Comparison of ENCODE assay signal across 9 cellular contexts in genomic region chr6:24883618-24884017, GRCh38. TPM values are rescaled to one million over a fixed set of nuclear protein-coding genes. Genes with fewer than 3 reads are reported as not detected.
DNase-seq lines count a peak whose midpoint lies in the region; ATAC-seq, FAIRE-seq and TF ChIP-seq lines count a peak whose summit lies in the region.
"Had no signal": no experiment of that assay in that cellular context is flagged by ENCODE, and none has a peak within 500 bp of the region (broad histone marks: within the 10 kb centered on the region; RNA-seq: fewer than 3 reads in every experiment).

No MANE protein-coding gene starts in this region.

- H3K27me3 ChIP-seq in K562 (ENCODE audit: control insufficient read depth in 2 of 2, insufficient read depth in 2 of 2, low read length in 2 of 2) (peaks cover 10 to 17% of the 10 kb centered on the region in 2 experiments; a peak in 4 of 5 replicates), pancreas (no peaks in the 10 kb centered on the region)

- H4K20me1 ChIP-seq in K562 (replicated peaks; ENCODE audit: control insufficient read depth, insufficient read depth, low read length), result no peaks in the 10 kb centered on the region

- BruUV-seq in K562 (replicated peaks; lab: Mats Ljungman, UMichigan), result no TSS peak

- no peak for TF ChIP-seq EP300 in K562 (IDR thresholded peaks at IDR 0.05; ENCODE audit: low read length)

- H3K4me2 ChIP-seq in K562 (ENCODE audit: insufficient read depth, low read length), result no peak overlapping the region

- H3K9me1 ChIP-seq in K562 (ENCODE audit: control insufficient read depth, insufficient read depth, low read length), result no peaks in the 10 kb centered on the region

- H3K4me1 ChIP-seq in K562 (replicated peaks in 1 of 2; ENCODE audit: control insufficient read depth in 2 of 2, insufficient read depth in 2 of 2, low read length in 2 of 2) (no peaks in the 10 kb centered on the region), pancreas (no peaks in the 10 kb centered on the region)

- no peak for TF ChIP-seq POLR2A in K562 (conservative IDR thresholded peaks at IDR 0.05)

- H2AFZ ChIP-seq in K562 (ENCODE audit: low read depth, low read length), result no peak overlapping the region

- H3K36me3 ChIP-seq in K562 (ENCODE audit: control insufficient read depth, insufficient read depth, low read length), result no peaks in the 10 kb centered on the region
- no peaks in the 10 kb centered on the region for H3K36me3 ChIP-seq in pancreas

- 0% methylated on average over 5 of the region's 5 CpGs for WGBS in K562 (ENCODE audit: insufficient coverage, low coverage, missing lambda C conversion rate)
- WGBS in pancreas, 2 donors, result 77 to 85% methylated on average over 5 of the region's 5 CpGs

- H3K9ac ChIP-seq in K562 (ENCODE audit: insufficient read depth in 1 of 2, low read depth in 2 of 2, low read length in 2 of 2), result no peak overlapping the region

- H3K9me3 ChIP-seq in K562 (replicated peaks; ENCODE audit: control insufficient read depth, insufficient read depth, low read depth, low read length) (no peaks in the 10 kb centered on the region), pancreas (no peaks in the 10 kb centered on the region)

- H3K27ac ChIP-seq in K562 (ENCODE audit: extremely low read depth, low read depth, low read length), result no peak overlapping the region
- H3K27ac ChIP-seq in pancreas, result no peak overlapping the region

- POLR2A ChIA-PET in K562 (lab: Yijun Ruan, JAX), result interaction anchor here (0.6 to 1.7 kb wide), 5 partner anchors 11 to 104 kb away, joined by 3 to 5 read pairs (median 4); no protein-coding TSS in a partner anchor

- TF ChIP-seq RAD21 in K562 (CRISPR knock-in tag; conservative IDR thresholded peaks at IDR 0.05 in 1 of 2, IDR thresholded peaks at IDR 0.05 in 1 of 2), result no peak

- H3K79me2 ChIP-seq in K562 (ENCODE audit: control insufficient read depth, insufficient read depth, low read length), result no peaks in the 10 kb centered on the region

- DNase-seq in AG10803 (ENCODE audit: low read depth) (peak; percentile 51), K562 (ENCODE audit: extremely low read depth in 1 of 4, low spot score in 3 of 4) (no peak), 8988T (no peak), ureter (ENCODE audit: low spot score) (no peak), pancreas (no peak), RCC 7860 (ENCODE audit: low spot score) (no peak)

- FAIRE-seq in K562 (lab: Jason Lieb, UNC) (no peak), pancreas (lab: Jason Lieb, UNC) (no peak), RCC 7860 (lab: Jason Lieb, UNC) (no peak)
- FAIRE-seq: keratinocyte had no signal

- CTCF ChIA-PET in K562 (lab: Yijun Ruan, JAX; ENCODE audit: low intra/inter-chr PET ratio), result no interaction called here

- intact Hi-C loops in K562 (cut with micrococcal nuclease), result no loop called here
- intact Hi-C loops in pancreas (cut with DNase I), result no loop called here

- H3K4me3 ChIP-seq in AG10803 (ENCODE audit: low read length) (no peak overlapping the region), K562 (no peak overlapping the region), pancreas (no peak overlapping the region)

- in situ Hi-C loops in K562 (cut with MboI), result no loop called here

- no peak for TF ChIP-seq CTCF in AG10803 (conservative IDR thresholded peaks at IDR 0.05; ENCODE audit: low read length)
- no peak for TF ChIP-seq CTCF in K562 (IDR thresholded peaks at IDR 0.05 in 2 of 3, conservative IDR thresholded peaks at IDR 0.05 in 1 of 3; ENCODE audit: insufficient read depth in 2 of 3, low read depth in 1 of 3, low read length in 3 of 3)
- TF ChIP-seq CTCF in pancreas (IDR thresholded peaks at IDR 0.05), result no peak

- ATAC-seq in GM19397 (IDR thresholded peaks at IDR 0.05; ENCODE audit: unreplicated experiment) (peak; percentile 52), HG03571 (IDR thresholded peaks at IDR 0.05; ENCODE audit: unreplicated experiment) (peak; percentile 65), K562 (no peak), pancreas (no peak)

TF ChIP-seq in K562, 482 proteins besides CTCF, POLR2A, EP300 and RAD21:
- TF ChIP-seq KDM1A (IDR thresholded peaks at IDR 0.05) (peak; percentile 16 to 30; a peak in 1 of 4 replicates), ZNF57 (CRISPR knock-in tag; IDR thresholded peaks at IDR 0.05) (no peak), STAG1 (CRISPR knock-in tag; IDR thresholded peaks at IDR 0.05; ENCODE audit: borderline replicate concordance) (no peak), ZBTB17 (CRISPR knock-in tag; IDR thresholded peaks at IDR 0.05) (no peak), ZNF717 (CRISPR knock-in tag; IDR thresholded peaks at IDR 0.05) (no peak)

RNA-seq across cellular contexts. Expression of gene RIPOR2, which starts 52.1 kb away (rescaled TPM):
- not detected in 2 replicates for total RNA-seq in K562 (2011; cell fraction: chromatin; rRNA removed; ENCODE audit: low replicate concordance)
- not detected in 2 replicates for total RNA-seq in K562 (2011; cell fraction: nucleolus; rRNA removed)
- total RNA-seq in K562 (2011; cell fraction: nucleoplasm; rRNA removed), result not detected in 2 replicates
- total RNA-seq in K562 (2014; rRNA removed), result 0.33 TPM in 1 of 2 replicates, not detected in the other
- 0.29 and 0.32 TPM in 2 replicates for total RNA-seq in K562 (2014; rRNA removed; fragmentation: Illumina TruSeq; extraction: Trizol)
- total RNA-seq in K562 (2015; rRNA removed; fragmentation: Illumina TruSeq; extraction: Trizol), result not detected in 2 replicates
- total RNA-seq in K562 (2021), result 0.47 and 1.1 TPM in 2 replicates
- 0.81 TPM in 1 of 2 replicates, not detected in the other for polyA plus RNA-seq in K562 (2011; rRNA removed)
- 0.06 and 0.27 TPM in 2 replicates for polyA plus RNA-seq in K562 (2011; cell fraction: cytosol; rRNA removed)
- 0.17 TPM in 1 of 2 replicates, not detected in the other for polyA plus RNA-seq in K562 (2011; cell fraction: nucleus; rRNA removed)
- 0.35 and 0.71 TPM in 2 replicates for polyA plus RNA-seq in K562 (2012)
- 0.28 TPM in 2 replicates for polyA plus RNA-seq in K562 (2014; fragmentation: Illumina TruSeq; extraction: Trizol)
- 1 to 10 TPM in 1 of 2 experiments, under 1 TPM in 1; 0.53 to 1.0 TPM for polyA plus RNA-seq in K562 (2014; fragmentation: Nextera tagmentation; extraction: Ambion mirVana)
- polyA plus RNA-seq in K562 (2014; rRNA removed), result 0.04 and 0.16 TPM in 2 replicates
- not detected in 2 replicates for polyA minus RNA-seq in K562 (2011; rRNA and poly(A)+ RNA removed)
- polyA minus RNA-seq in K562 (2011; cell fraction: cytosol; rRNA and poly(A)+ RNA removed), result not detected in 2 replicates
- not detected in 2 replicates for polyA minus RNA-seq in K562 (2011; cell fraction: nucleus; rRNA and poly(A)+ RNA removed)
- total RNA-seq in ureter, result 12.1 TPM
- 1 to 10 TPM in 4 of 6 donors, under 1 TPM in 2; 0.28 to 3.7 (median 1.1) TPM for total RNA-seq in pancreas
- under 1 TPM; 0.38 to 0.89 TPM for polyA plus RNA-seq in pancreas

Comparison
In these comparisons a context has a peak if more than half of its experiments do, and no peak if none do; other contexts are left out.
1. ATAC-seq: peak in GM19397 (single experiment) and HG03571 (single experiment); none in K562 (single experiment) and pancreas (0 of 4).